Comparison of ENCODE assay signal across 8 cellular contexts in genomic region chr13:27251166-27252088, GRCh38. TPM values are rescaled to one million over a fixed set of nuclear protein-coding genes. Genes with fewer than 3 reads are reported as not detected.
DNase-seq lines count a peak whose midpoint lies in the region; ATAC-seq and TF ChIP-seq lines count a peak whose summit lies in the region.

Gene RPL21 (plus strand): TSS chr13:27251558. CDS start chr13:27253777, 2,219 bp downstream.

- peak; percentile 95 for ATAC-seq in HG02852 (IDR thresholded peaks at IDR 0.05; ENCODE audit: unreplicated experiment)
- peak; percentile 94 for ATAC-seq in T-helper 17 cell

- H3K9me3 ChIP-seq in T-helper 17 cell (ENCODE audit: control insufficient read depth, low read length, poor library complexity, severe bottlenecking) (no peaks in the 10 kb centered on the region), left ventricle myocardium inferior (replicated peaks) (no peaks in the 10 kb centered on the region)

- in situ Hi-C loops in GM13976 (cut with MboI; ENCODE audit: low sequenced_read_pairs, unreplicated experiment): no loop called here

- H3K27ac ChIP-seq in left ventricle myocardium inferior (replicated peaks): peak within 1 kb of the TSS; percentile 98

- H3K9me3 Mint-ChIP-seq in progenitor cell of endocrine pancreas (ENCODE audit: low read depth): no peaks in the 10 kb centered on the region

- peaks cover 2% of the 10 kb centered on the region for H3K36me3 Mint-ChIP-seq in T-helper 17 cell (ENCODE audit: low read depth)
- H3K36me3 Mint-ChIP-seq in progenitor cell of endocrine pancreas (ENCODE audit: insufficient read depth): peaks cover 11% of the 10 kb centered on the region

- TF ChIP-seq CTCF in GM13976 (IDR thresholded peaks at IDR 0.05; ENCODE audit: borderline replicate concordance, control extremely low read depth, extremely low read depth, insufficient read depth, missing control alignments) (no peak), left ventricle myocardium inferior (IDR thresholded peaks at IDR 0.05; ENCODE audit: borderline replicate concordance) (no peak), progenitor cell of endocrine pancreas (IDR thresholded peaks at IDR 0.05; ENCODE audit: unreplicated experiment) (no peak)

- peak within 1 kb of the TSS; percentile 88 for H3K4me3 ChIP-seq in left ventricle myocardium inferior

- H3K4me1 Mint-ChIP-seq in T-helper 17 cell (peaks cover 30% of the 10 kb centered on the region), progenitor cell of endocrine pancreas (ENCODE audit: low read depth) (peaks cover 28% of the 10 kb centered on the region)

- H3K4me3 Mint-ChIP-seq in T-helper 17 cell (peak within 1 kb of the TSS; percentile 95), progenitor cell of endocrine pancreas (ENCODE audit: low read depth) (peak within 1 kb of the TSS; percentile 95)

- H3K27me3 ChIP-seq in left ventricle myocardium inferior (ENCODE audit: low read depth): no peaks in the 10 kb centered on the region

- peak; percentile 91 for DNase-seq in GM13976 (ENCODE audit: low spot score)
- DNase-seq in NCI-H146 (lab: John Stamatoyannopoulos, UW): peak; percentile 95
- peak; percentile 80 to 88 (median 81) for DNase-seq in T-helper 17 cell
- DNase-seq in amygdala (lab: John Stamatoyannopoulos, UW): peak; percentile 72 to 99 (median 91)
- DNase-seq in left ventricle myocardium inferior: peak; percentile 95
- peak; percentile 68 for DNase-seq in progenitor cell of endocrine pancreas (ENCODE audit: low spot score, unreplicated experiment)
- peak; percentile 94 for DNase-seq in ureter (ENCODE audit: low spot score)

- H3K4me1 ChIP-seq in left ventricle myocardium inferior: peaks cover 61% of the 10 kb centered on the region

- intact Hi-C loops in left ventricle myocardium inferior (cut with micrococcal nuclease): loop anchor here (10.0 kb wide), 1 partner anchor 193 kb away; no protein-coding TSS in a partner anchor

- H3K36me3 ChIP-seq in left ventricle myocardium inferior: peaks cover 28% of the 10 kb centered on the region

- H3K27me3 Mint-ChIP-seq in T-helper 17 cell (no peaks in the 10 kb centered on the region), progenitor cell of endocrine pancreas (no peaks in the 10 kb centered on the region)

- H3K27ac Mint-ChIP-seq in T-helper 17 cell (peak within 1 kb of the TSS; percentile 99), progenitor cell of endocrine pancreas (peak within 1 kb of the TSS; percentile 100)

RNA-seq across cellular contexts. Expression of gene RPL21, which starts in this region (rescaled TPM):
- total RNA-seq in T-helper 17 cell (1,000 to 10,000 TPM; 1,938 to 2,027 TPM), left ventricle myocardium inferior (674 TPM), progenitor cell of endocrine pancreas (720 and 742 TPM in 2 replicates), ureter (1,153 TPM)

Comparison
In these comparisons a context has a peak if more than half of its experiments do, and no peak if none do; other contexts are left out.
1. Peak in every context shown above with its lines: DNase-seq, ATAC-seq, H3K4me3 ChIP-seq and H3K27ac ChIP-seq.